Comparison of ENCODE assay signal across 8 cellular contexts in genomic region chr19:41367848-41368301, GRCh38. TPM values are rescaled to one million over a fixed set of nuclear protein-coding genes. Genes with fewer than 3 reads are reported as not detected.
DNase-seq lines count a peak whose midpoint lies in the region; ATAC-seq and TF ChIP-seq lines count a peak whose summit lies in the region.

No MANE protein-coding gene starts in this region.

- no peaks in the 10 kb centered on the region for H3K9me3 Mint-ChIP-seq in stimulated activated memory B cell treated with anti-CD40 and anti-IgM and Interleukin-4, amounts not matched to agents 10 μg/mL and 1 μg/mL and 100 μg/mL, for 72 hours
- no peaks in the 10 kb centered on the region for H3K9me3 Mint-ChIP-seq in activated CD4-positive, alpha-beta memory T cell treated with anti-CD3 and anti-CD28 coated beads for 36 hours

- H3K27me3 ChIP-seq in PC-9 (ENCODE audit: insufficient read depth, low read depth): no peaks in the 10 kb centered on the region
- H3K27me3 ChIP-seq in Karpas-422 (ENCODE audit: low read length): no peaks in the 10 kb centered on the region
- no peaks in the 10 kb centered on the region for H3K27me3 ChIP-seq in WERI-Rb-1 (ENCODE audit: insufficient read depth, low read depth, severe bottlenecking)

- H3K79me2 ChIP-seq in PC-9 (ENCODE audit: low read depth) (peaks cover 23% of the 10 kb centered on the region), Karpas-422 (ENCODE audit: low read length) (peaks cover 32% of the 10 kb centered on the region)

- H3K4me3 ChIP-seq in PC-9: no peak overlapping the region
- H3K4me3 ChIP-seq in Karpas-422 (ENCODE audit: low read length): no peak overlapping the region
- no peak overlapping the region for H3K4me3 ChIP-seq in WERI-Rb-1 (ENCODE audit: low read depth, low read length)

- POLR2A ChIA-PET in PC-9 (lab: Charles Lee; ENCODE audit: unreplicated experiment): interaction anchor here (0.6 kb wide), 1 partner anchor 9 kb away, joined by 3 read pairs; no protein-coding TSS in a partner anchor
- POLR2A ChIA-PET in activated CD4-positive, alpha-beta memory T cell treated with anti-CD3 and anti-CD28 coated beads for 36 hours (lab: Charles Lee): no interaction called here

- peak; percentile 29 for DNase-seq in GM19238 (ENCODE audit: insufficient read length, low spot score)
- DNase-seq in PC-9: peak; percentile 35 to 56
- DNase-seq in fibroblast of gingiva (ENCODE audit: low read depth): peak; percentile 83
- no peak for DNase-seq in Karpas-422
- no peak for DNase-seq in WERI-Rb-1
- no peak for DNase-seq in RPMI8226
- DNase-seq in activated CD4-positive, alpha-beta memory T cell treated with anti-CD3 and anti-CD28 coated beads for 36 hours: no peak

- no peak for ATAC-seq in stimulated activated memory B cell treated with anti-CD40 and anti-IgM and Interleukin-4, amounts not matched to agents 10 μg/mL and 1 μg/mL and 100 μg/mL, for 72 hours

- H4K20me1 ChIP-seq in PC-9 (ENCODE audit: insufficient read depth) (no peaks in the 10 kb centered on the region), Karpas-422 (ENCODE audit: insufficient read depth, low read depth, low read length) (no peaks in the 10 kb centered on the region)

- peaks cover 2% of the 10 kb centered on the region; the same call in 1 of the 2 replicates for H3F3A ChIP-seq in PC-9 (ENCODE audit: insufficient read depth, low read depth)

- H3K27ac ChIP-seq in PC-9 (peak overlapping the region; percentile 28; the same call in 1 of the 2 replicates), Karpas-422 (ENCODE audit: low read length) (no peak overlapping the region), WERI-Rb-1 (no peak overlapping the region)

- intact Hi-C loops in PC-9 (cut with micrococcal nuclease; ENCODE audit: unreplicated experiment): no loop called here
- intact Hi-C loops in activated CD4-positive, alpha-beta memory T cell treated with anti-CD3 and anti-CD28 coated beads for 36 hours (cut with micrococcal nuclease): no loop called here

- no peaks in the 10 kb centered on the region for H3K36me3 ChIP-seq in PC-9 (ENCODE audit: low read depth)
- H3K36me3 ChIP-seq in Karpas-422 (ENCODE audit: insufficient read depth, low read length): no peaks in the 10 kb centered on the region
- H3K36me3 ChIP-seq in WERI-Rb-1: 0 out of 2 replicates have a peak, but pooled peaks cover 5% of the 10 kb centered on the region

- H3K4me1 ChIP-seq in PC-9 (replicated peaks; ENCODE audit: insufficient read depth) (peaks cover 21% of the 10 kb centered on the region), Karpas-422 (ENCODE audit: low read length) (peaks cover 21% of the 10 kb centered on the region)

- no peak overlapping the region for H3K4me3 Mint-ChIP-seq in stimulated activated memory B cell treated with anti-CD40 and anti-IgM and Interleukin-4, amounts not matched to agents 10 μg/mL and 1 μg/mL and 100 μg/mL, for 72 hours
- H3K4me3 Mint-ChIP-seq in activated CD4-positive, alpha-beta memory T cell treated with anti-CD3 and anti-CD28 coated beads for 36 hours: no peak overlapping the region

- no TSS peak for BruUV-seq in PC-9 (replicated peaks; lab: Mats Ljungman, UMichigan)

- H3K4me2 ChIP-seq in PC-9 (no peak overlapping the region), Karpas-422 (ENCODE audit: low read depth, low read length, poor library complexity, severe bottlenecking) (no peak overlapping the region)

- no peak overlapping the region for H3K9ac ChIP-seq in Karpas-422 (ENCODE audit: low read length)

- no peak for TF ChIP-seq CTCF in PC-9 (conservative IDR thresholded peaks at IDR 0.05)
- no peak for TF ChIP-seq CTCF in WERI-Rb-1 (IDR thresholded peaks at IDR 0.05; ENCODE audit: low read depth, low read length)

- H3K9me2 ChIP-seq in PC-9 (ENCODE audit: insufficient read depth): no peaks in the 10 kb centered on the region
- no peaks in the 10 kb centered on the region for H3K9me2 ChIP-seq in Karpas-422 (replicated peaks; ENCODE audit: insufficient read depth, low read length)

- peak overlapping the region; percentile 44 for H3K27ac Mint-ChIP-seq in stimulated activated memory B cell treated with anti-CD40 and anti-IgM and Interleukin-4, amounts not matched to agents 10 μg/mL and 1 μg/mL and 100 μg/mL, for 72 hours
- no peak overlapping the region for H3K27ac Mint-ChIP-seq in activated CD4-positive, alpha-beta memory T cell treated with anti-CD3 and anti-CD28 coated beads for 36 hours

- H2AFZ ChIP-seq in PC-9 (no peak overlapping the region), Karpas-422 (ENCODE audit: low read length) (no peak overlapping the region)

- no peaks in the 10 kb centered on the region for H3K36me3 Mint-ChIP-seq in stimulated activated memory B cell treated with anti-CD40 and anti-IgM and Interleukin-4, amounts not matched to agents 10 μg/mL and 1 μg/mL and 100 μg/mL, for 72 hours
- no peaks in the 10 kb centered on the region for H3K36me3 Mint-ChIP-seq in activated CD4-positive, alpha-beta memory T cell treated with anti-CD3 and anti-CD28 coated beads for 36 hours

- no peaks in the 10 kb centered on the region for H3K27me3 Mint-ChIP-seq in stimulated activated memory B cell treated with anti-CD40 and anti-IgM and Interleukin-4, amounts not matched to agents 10 μg/mL and 1 μg/mL and 100 μg/mL, for 72 hours
- no peaks in the 10 kb centered on the region for H3K27me3 Mint-ChIP-seq in activated CD4-positive, alpha-beta memory T cell treated with anti-CD3 and anti-CD28 coated beads for 36 hours

- CTCF ChIA-PET in PC-9 (lab: Charles Lee): no interaction called here
- CTCF ChIA-PET in activated CD4-positive, alpha-beta memory T cell treated with anti-CD3 and anti-CD28 coated beads for 36 hours (lab: Charles Lee): no interaction called here

- H3K4me1 Mint-ChIP-seq in stimulated activated memory B cell treated with anti-CD40 and anti-IgM and Interleukin-4, amounts not matched to agents 10 μg/mL and 1 μg/mL and 100 μg/mL, for 72 hours: peaks cover 31% of the 10 kb centered on the region
- peaks cover 9% of the 10 kb centered on the region for H3K4me1 Mint-ChIP-seq in activated CD4-positive, alpha-beta memory T cell treated with anti-CD3 and anti-CD28 coated beads for 36 hours (ENCODE audit: low read depth)

- H3K9me3 ChIP-seq in PC-9 (ENCODE audit: insufficient read depth, low read depth): no peaks in the 10 kb centered on the region
- H3K9me3 ChIP-seq in Karpas-422 (ENCODE audit: low read length): no peaks in the 10 kb centered on the region
- H3K9me3 ChIP-seq in WERI-Rb-1 (ENCODE audit: severe bottlenecking): no peaks in the 10 kb centered on the region

RNA-seq across cellular contexts. Expression of gene B9D2, which starts 3.9 kb away (rescaled TPM):
- total RNA-seq in PC-9 (2021): 8.0 and 10.8 TPM in 2 replicates
- 4.1 and 7.6 TPM in 2 replicates for total RNA-seq in Karpas-422 (2014; rRNA removed; shearing (Covaris generic); ENCODE audit: low replicate concordance)
- total RNA-seq in activated CD4-positive, alpha-beta memory T cell treated with anti-CD3 and anti-CD28 coated beads for 36 hours: 1 to 10 TPM; 4.7 to 5.1 TPM

RNA-seq across cellular contexts. Expression of gene TMEM91, which starts 8.5 kb away (rescaled TPM):
- total RNA-seq in PC-9 (2021): 21.9 and 31.0 TPM in 2 replicates
- total RNA-seq in Karpas-422 (2014; rRNA removed; shearing (Covaris generic); ENCODE audit: low replicate concordance): 1.3 and 4.9 TPM in 2 replicates
- total RNA-seq in activated CD4-positive, alpha-beta memory T cell treated with anti-CD3 and anti-CD28 coated beads for 36 hours: 1 to 10 TPM; 4.5 to 4.6 TPM

RNA-seq across cellular contexts. Expression of gene TGFB1, which starts 14.2 kb away (rescaled TPM):
- total RNA-seq in PC-9 (2021): 67.9 and 74.9 TPM in 2 replicates
- 17.5 and 26.0 TPM in 2 replicates for total RNA-seq in Karpas-422 (2014; rRNA removed; shearing (Covaris generic); ENCODE audit: low replicate concordance)
- total RNA-seq in activated CD4-positive, alpha-beta memory T cell treated with anti-CD3 and anti-CD28 coated beads for 36 hours: 100 to 1,000 TPM; 108 to 110 TPM

RNA-seq across cellular contexts. Expression of gene EXOSC5, which starts 29.3 kb away (rescaled TPM):
- 37.7 and 43.7 TPM in 2 replicates for total RNA-seq in PC-9 (2021)
- total RNA-seq in Karpas-422 (2014; rRNA removed; shearing (Covaris generic); ENCODE audit: low replicate concordance): 67.6 and 74.7 TPM in 2 replicates
- total RNA-seq in activated CD4-positive, alpha-beta memory T cell treated with anti-CD3 and anti-CD28 coated beads for 36 hours: 10 to 100 TPM; 43.0 to 45.5 TPM

RNA-seq across cellular contexts. Expression of gene BCKDHA, which starts 29.7 kb away (rescaled TPM):
- total RNA-seq in PC-9 (2021): 26.3 and 28.4 TPM in 2 replicates
- 112 and 116 TPM in 2 replicates for total RNA-seq in Karpas-422 (2014; rRNA removed; shearing (Covaris generic); ENCODE audit: low replicate concordance)
- 10 to 100 TPM; 17.4 to 23.2 TPM for total RNA-seq in activated CD4-positive, alpha-beta memory T cell treated with anti-CD3 and anti-CD28 coated beads for 36 hours

Comparison
In these comparisons a context has a peak if more than half of its experiments do, and no peak if none do; other contexts are left out.
1. DNase-seq: peak in GM19238 (single experiment), PC-9 (2 of 2) and fibroblast of gingiva (single experiment); none in Karpas-422 (single experiment), WERI-Rb-1 (single experiment), RPMI8226 (single experiment) and activated CD4-positive, alpha-beta memory T cell treated with anti-CD3 and anti-CD28 coated beads for 36 hours (single experiment).